ENCODE assay signal across 16 cellular contexts in the genomic region with DNA sequence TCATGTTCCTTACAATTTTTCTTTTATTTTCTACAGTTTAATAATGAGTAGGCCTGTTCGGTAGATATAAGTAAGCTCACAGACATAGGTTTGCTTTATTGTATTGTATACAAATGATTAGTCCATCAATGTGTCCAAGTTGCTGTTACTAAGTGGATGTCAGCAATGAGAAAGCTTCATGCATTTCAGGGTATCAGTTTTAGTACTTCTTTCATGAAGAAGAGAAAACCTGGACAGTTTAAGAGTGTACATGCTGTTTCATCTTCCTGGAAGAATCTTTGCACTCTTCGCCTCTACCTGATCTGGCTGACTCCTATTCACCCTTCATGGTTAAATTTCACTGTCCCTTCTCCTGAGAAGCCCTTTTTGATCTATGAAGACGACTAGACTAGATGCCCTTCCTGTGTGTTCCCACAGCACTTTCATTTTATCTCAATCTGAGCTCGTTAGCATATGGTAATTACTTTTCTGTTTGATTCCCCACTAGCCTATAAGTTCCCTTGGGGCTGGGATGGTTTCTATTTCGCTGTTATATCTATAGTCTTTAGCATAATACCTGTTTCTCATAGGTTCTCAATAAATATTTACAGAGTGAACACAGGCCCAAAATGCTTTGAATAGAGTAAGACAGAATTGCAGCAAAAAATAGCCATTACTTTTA.
DNase-seq lines count a peak whose midpoint lies in the region; ATAC-seq, FAIRE-seq and TF ChIP-seq lines count a peak whose summit lies in the region.
"Had no signal": no experiment of that assay in that cellular context is flagged by ENCODE, and none has a peak within 500 bp of the region (broad histone marks: within the 10 kb centered on the region; RNA-seq: fewer than 3 reads in every experiment).

No MANE protein-coding gene starts in this region.

- H3F3A ChIP-seq in smooth muscle cell (ENCODE audit: low read depth) = no peaks in the 10 kb centered on the region

- peaks cover 1% of the 10 kb centered on the region for H3K27me3 Mint-ChIP-seq in endothelial cell (ENCODE audit: unreplicated experiment)

- H3K4me3 Mint-ChIP-seq in endothelial cell (ENCODE audit: unreplicated experiment) = no peak overlapping the region
- H3K4me3 Mint-ChIP-seq: WTC11 had no signal

- peak; percentile 38 for DNase-seq in GM20000 (ENCODE audit: low spot score)
- DNase-seq in H54 (ENCODE audit: insufficient read length, low spot score) = no peak
- no peak for DNase-seq in endothelial cell (ENCODE audit: low spot score)
- DNase-seq in NOMO-1 (lab: John Stamatoyannopoulos, UW; ENCODE audit: unreplicated experiment in 2 of 2) = no peak
- no peak for DNase-seq in smooth muscle cell (lab: John Stamatoyannopoulos, UW; ENCODE audit: unreplicated experiment)
- DNase-seq: MG63, NCI-H226 had no signal

- no peaks in the 10 kb centered on the region for H3K9me3 Mint-ChIP-seq in endothelial cell (ENCODE audit: unreplicated experiment)
- H3K9me3 Mint-ChIP-seq: activated T-helper 2 cell treated with anti-CD3 and anti-CD28 coated beads, Interferon-gamma antibody, Interleukin-2, Interleukin-4, amounts not matched to agents 10 μg/mL and 5 μg/mL and 100 μg/mL, durations not matched to agents 14 hours and 24 hours and 36 hours had no signal

- FAIRE-seq in H54 (lab: Jason Lieb, UNC) = no peak
- FAIRE-seq: bronchial epithelial cell had no signal

- no peaks in the 10 kb centered on the region for H3K36me3 ChIP-seq in smooth muscle cell (ENCODE audit: low read depth)
- H3K36me3 ChIP-seq: BLaER1, MG63 had no signal

- no peaks in the 10 kb centered on the region for H3K9me3 ChIP-seq in smooth muscle cell (replicated peaks; ENCODE audit: low read depth)
- H3K9me3 ChIP-seq: BLaER1, MG63 had no signal

- no peak overlapping the region for H3K27ac ChIP-seq in smooth muscle cell (ENCODE audit: low read depth)
- H3K27ac ChIP-seq: BLaER1, hepatocyte had no signal

- no peak overlapping the region for H3K9ac ChIP-seq in smooth muscle cell (ENCODE audit: low read depth)
- H3K9ac ChIP-seq: BLaER1 had no signal

- ATAC-seq in GM18511 (IDR thresholded peaks at IDR 0.05; ENCODE audit: unreplicated experiment) = peak; percentile 96
- peak; percentile 95 for ATAC-seq in HG02884 (IDR thresholded peaks at IDR 0.05; ENCODE audit: unreplicated experiment)
- ATAC-seq in HG03558 (IDR thresholded peaks at IDR 0.05; ENCODE audit: extremely low read depth, unreplicated experiment) = peak; percentile 96
- ATAC-seq: WTC11 had no signal

- no peaks in the 10 kb centered on the region for H3K4me1 Mint-ChIP-seq in endothelial cell (ENCODE audit: unreplicated experiment)

- TF ChIP-seq POLR2A in H54 (IDR thresholded peaks at IDR 0.05; ENCODE audit: low read depth, low read length) = no peak

- H3K4me2 ChIP-seq in smooth muscle cell = no peak overlapping the region
- H3K4me2 ChIP-seq: BLaER1, hepatocyte had no signal

- H3K4me1 ChIP-seq in smooth muscle cell (ENCODE audit: low read depth) = no peaks in the 10 kb centered on the region

- WGBS in smooth muscle cell (ENCODE audit: low lambda C conversion rate) = 74% methylated on average over 5 of the region's 5 CpGs

- no peaks in the 10 kb centered on the region for H4K20me1 ChIP-seq in smooth muscle cell (ENCODE audit: low read depth)
- H4K20me1 ChIP-seq: BLaER1 had no signal

- no peak overlapping the region for H3K27ac Mint-ChIP-seq in endothelial cell (ENCODE audit: unreplicated experiment)
- H3K27ac Mint-ChIP-seq: activated T-helper 2 cell treated with anti-CD3 and anti-CD28 coated beads, Interferon-gamma antibody, Interleukin-2, Interleukin-4, amounts not matched to agents 10 μg/mL and 5 μg/mL and 100 μg/mL, durations not matched to agents 14 hours and 24 hours and 36 hours; WTC11 had no signal

- H3K79me2 ChIP-seq in smooth muscle cell (ENCODE audit: low read depth) = no peaks in the 10 kb centered on the region
- H3K79me2 ChIP-seq: hepatocyte had no signal

- no peaks in the 10 kb centered on the region for H3K27me3 ChIP-seq in smooth muscle cell (ENCODE audit: low read depth)
- H3K27me3 ChIP-seq: BLaER1, hepatocyte, MG63 had no signal

- H2AFZ ChIP-seq in smooth muscle cell (ENCODE audit: low read depth) = no peak overlapping the region
- H2AFZ ChIP-seq: hepatocyte had no signal

- no peak overlapping the region for H3K4me3 ChIP-seq in smooth muscle cell
- H3K4me3 ChIP-seq: BLaER1, hepatocyte, lung, MG63 had no signal

- H3K36me3 Mint-ChIP-seq in endothelial cell (ENCODE audit: low read depth, unreplicated experiment) = no peaks in the 10 kb centered on the region
- H3K36me3 Mint-ChIP-seq: WTC11 had no signal

- TF ChIP-seq CTCF in GM20000 (IDR thresholded peaks at IDR 0.05; ENCODE audit: extremely low read depth, missing control alignments) = no peak
- no peak for TF ChIP-seq CTCF in endothelial cell (IDR thresholded peaks at IDR 0.05; ENCODE audit: unreplicated experiment)
- no peak for TF ChIP-seq CTCF in smooth muscle cell (IDR thresholded peaks at IDR 0.05; ENCODE audit: borderline replicate concordance, insufficient read depth, poor library complexity, severe bottlenecking)
